In genomic region chrX:145552643-145553042, GRCh38 we compare ENCODE assay signal across 23 cellular contexts.
A peak's percentile ranks its signal among the peaks of the same experiment; 100 is the strongest.
DNase-seq lines count a peak whose midpoint lies in the region; ATAC-seq and TF ChIP-seq lines count a peak whose summit lies in the region.
"Had no signal": no experiment of that assay in that cellular context is flagged by ENCODE, and none has a peak within 500 bp of the region (broad histone marks: within the 10 kb centered on the region; RNA-seq: fewer than 3 reads in every experiment).

No MANE protein-coding gene starts in this region.

- CTCF ChIA-PET in PC-3 (lab: Charles Lee) = no interaction called here
- CTCF ChIA-PET in CD8-positive, alpha-beta T cell (lab: Charles Lee) = no interaction called here

- H3K79me2 ChIP-seq in PC-3 (ENCODE audit: low read length) = no peaks in the 10 kb centered on the region
- H3K79me2 ChIP-seq: hepatocyte had no signal

- no peak overlapping the region for H3K4me3 Mint-ChIP-seq in mesothelial cell of epicardium
- H3K4me3 Mint-ChIP-seq in CD8-positive, alpha-beta T cell = no peak overlapping the region
- H3K4me3 Mint-ChIP-seq: activated B cell treated with CpG ODN at 0.5 μM for 24 hours; natural killer cell; stimulated activated effector memory CD8-positive, alpha-beta T cell treated with anti-CD3 and anti-CD28 coated beads, Interleukin-12 subunit alpha, Interleukin-12 subunit beta, amount 100 ng/mL, for 72 hours had no signal

- intact Hi-C loops in PC-3 (cut with micrococcal nuclease) = no loop called here
- intact Hi-C loops in CD8-positive, alpha-beta T cell (cut with DNase I, micrococcal nuclease) = no loop called here

- ATAC-seq in PC-3 = no peak
- no peak for ATAC-seq in CD8-positive, alpha-beta T cell
- ATAC-seq: body of pancreas; gastrocnemius medialis; mucosa of descending colon; natural killer cell; stimulated activated effector memory CD8-positive, alpha-beta T cell treated with anti-CD3 and anti-CD28 coated beads, Interleukin-12 subunit alpha, Interleukin-12 subunit beta, amount 100 ng/mL, for 72 hours had no signal

- no TSS peak for BruUV-seq in PC-3 (replicated peaks; lab: Mats Ljungman, UMichigan)

- H4K20me1 ChIP-seq in PC-3 (ENCODE audit: low read length) = no peaks in the 10 kb centered on the region

- no peaks in the 10 kb centered on the region for H3K9me2 ChIP-seq in PC-3 (replicated peaks; ENCODE audit: low read length)

- no peaks in the 10 kb centered on the region for H3K4me1 Mint-ChIP-seq in mesothelial cell of epicardium
- no peaks in the 10 kb centered on the region for H3K4me1 Mint-ChIP-seq in CD8-positive, alpha-beta T cell (ENCODE audit: low read depth)
- H3K4me1 Mint-ChIP-seq: activated B cell treated with CpG ODN at 0.5 μM for 24 hours; natural killer cell; stimulated activated effector memory CD8-positive, alpha-beta T cell treated with anti-CD3 and anti-CD28 coated beads, Interleukin-12 subunit alpha, Interleukin-12 subunit beta, amount 100 ng/mL, for 72 hours had no signal

- H3K9ac ChIP-seq in PC-3 (ENCODE audit: low read length) = no peak overlapping the region

- H3K9me3 ChIP-seq in PC-3 (ENCODE audit: low read length) = no peaks in the 10 kb centered on the region; the same call in 1 of the 2 replicates
- H3K9me3 ChIP-seq in CD8-positive, alpha-beta T cell (ENCODE audit: low read length) = no peaks in the 10 kb centered on the region
- H3K9me3 ChIP-seq: body of pancreas, gastrocnemius medialis, mucosa of descending colon had no signal

- no peaks in the 10 kb centered on the region for H3K27me3 Mint-ChIP-seq in mesothelial cell of epicardium (ENCODE audit: low read depth)
- H3K27me3 Mint-ChIP-seq in CD8-positive, alpha-beta T cell (ENCODE audit: low read depth) = no peaks in the 10 kb centered on the region
- H3K27me3 Mint-ChIP-seq: activated B cell treated with CpG ODN at 0.5 μM for 24 hours had no signal

- no peak overlapping the region for H3K4me3 ChIP-seq in PC-3 (ENCODE audit: low read length)
- no peak overlapping the region for H3K4me3 ChIP-seq in CD8-positive, alpha-beta T cell (ENCODE audit: low read depth, low read length)
- H3K4me3 ChIP-seq: body of pancreas, dorsolateral prefrontal cortex, gastrocnemius medialis, hepatocyte, mucosa of descending colon had no signal

- no peaks in the 10 kb centered on the region for H3K36me3 ChIP-seq in PC-3 (ENCODE audit: low read depth, low read length)
- no peaks in the 10 kb centered on the region for H3K36me3 ChIP-seq in CD8-positive, alpha-beta T cell (ENCODE audit: insufficient read depth, low read length)
- H3K36me3 ChIP-seq: gastrocnemius medialis had no signal

- H3K9me3 Mint-ChIP-seq in mesothelial cell of epicardium = peaks cover 16% of the 10 kb centered on the region
- H3K9me3 Mint-ChIP-seq in CD8-positive, alpha-beta T cell = peaks cover 4% of the 10 kb centered on the region
- H3K9me3 Mint-ChIP-seq: activated B cell treated with CpG ODN at 0.5 μM for 24 hours had no signal

- no peaks in the 10 kb centered on the region for H3K36me3 Mint-ChIP-seq in mesothelial cell of epicardium
- no peaks in the 10 kb centered on the region for H3K36me3 Mint-ChIP-seq in CD8-positive, alpha-beta T cell
- H3K36me3 Mint-ChIP-seq: natural killer cell; stimulated activated effector memory CD8-positive, alpha-beta T cell treated with anti-CD3 and anti-CD28 coated beads, Interleukin-12 subunit alpha, Interleukin-12 subunit beta, amount 100 ng/mL, for 72 hours had no signal

- no peaks in the 10 kb centered on the region for H3K4me1 ChIP-seq in PC-3 (ENCODE audit: insufficient read depth, low read length)
- H3K4me1 ChIP-seq in CD8-positive, alpha-beta T cell (ENCODE audit: insufficient read depth, low read length) = no peaks in the 10 kb centered on the region
- H3K4me1 ChIP-seq: body of pancreas, gastrocnemius medialis had no signal

- no peak overlapping the region for H2AFZ ChIP-seq in PC-3 (ENCODE audit: low read length)
- H2AFZ ChIP-seq: hepatocyte had no signal

- in situ Hi-C loops in KBM-7 (cut with MboI; ENCODE audit: low pct_unique_long_range_greater_than_20kb, low sequenced_read_pairs) = no loop called here

- peak; percentile 11 for DNase-seq in COLO829 (ENCODE audit: low spot score)
- peak; percentile 1 for DNase-seq in KBM-7
- peak; percentile 16 for DNase-seq in PC-3
- no peak for DNase-seq in mesothelial cell of epicardium (ENCODE audit: low spot score in 2 of 2, unreplicated experiment in 2 of 2)
- DNase-seq in stimulated activated CD4-positive, alpha-beta T cell treated with anti-CD3 and anti-CD28 coated beads, Interleukin-2, amount 100 ng/mL, for 48 hours = no peak
- no peak for DNase-seq in CD8-positive, alpha-beta T cell
- DNase-seq in cerebellar cortex (ENCODE audit: low spot score) = no peak
- DNase-seq: activated B cell treated with CpG ODN at 0.5 μM for 24 hours; activated naive CD4-positive, alpha-beta T cell; body of pancreas; C1 segment of cervical spinal cord; dorsolateral prefrontal cortex; gastrocnemius medialis; MM.1S; mucosa of descending colon; natural killer cell; NCI-H1417; NCI-H2081 treated with DMSO at 0.1 percent for 48 hours; stimulated activated CD4-positive, alpha-beta T cell treated with anti-CD3 and anti-CD28 coated beads, Interleukin-15, amount 100 ng/mL, for 24 hours; trophoblast cell had no signal

- H3K4me2 ChIP-seq in PC-3 (ENCODE audit: low read length) = no peak overlapping the region
- H3K4me2 ChIP-seq: hepatocyte had no signal

- no peak overlapping the region for H3K27ac Mint-ChIP-seq in mesothelial cell of epicardium
- H3K27ac Mint-ChIP-seq in CD8-positive, alpha-beta T cell = no peak overlapping the region
- H3K27ac Mint-ChIP-seq: activated B cell treated with CpG ODN at 0.5 μM for 24 hours; natural killer cell; stimulated activated effector memory CD8-positive, alpha-beta T cell treated with anti-CD3 and anti-CD28 coated beads, Interleukin-12 subunit alpha, Interleukin-12 subunit beta, amount 100 ng/mL, for 72 hours had no signal

- no peaks in the 10 kb centered on the region for H3F3A ChIP-seq in PC-3 (ENCODE audit: low read length, unreplicated experiment)

- POLR2A ChIA-PET in PC-3 (lab: Charles Lee; ENCODE audit: unreplicated experiment) = no interaction called here
- POLR2A ChIA-PET in CD8-positive, alpha-beta T cell (lab: Charles Lee) = no interaction called here

- no peak overlapping the region for H3K27ac ChIP-seq in PC-3 (ENCODE audit: low read length)
- H3K27ac ChIP-seq in CD8-positive, alpha-beta T cell (ENCODE audit: low read depth, low read length) = no peak overlapping the region
- H3K27ac ChIP-seq: body of pancreas, dorsolateral prefrontal cortex, gastrocnemius medialis, hepatocyte, RWPE1 had no signal

- TF ChIP-seq CTCF in PC-3 (conservative IDR thresholded peaks at IDR 0.05; ENCODE audit: low read depth, low read length) (peak; percentile 37; the same call in 1 of the 2 replicates), mesothelial cell of epicardium (IDR thresholded peaks at IDR 0.05; ENCODE audit: unreplicated experiment) (peak; percentile 43)
- no peak for TF ChIP-seq CTCF in CD8-positive, alpha-beta T cell (IDR thresholded peaks at IDR 0.05)

- H3K27me3 ChIP-seq in PC-3 (ENCODE audit: low read length) = no peaks in the 10 kb centered on the region
- H3K27me3 ChIP-seq in CD8-positive, alpha-beta T cell (ENCODE audit: insufficient read depth, low read length) = no peaks in the 10 kb centered on the region
- H3K27me3 ChIP-seq: body of pancreas, gastrocnemius medialis, hepatocyte had no signal

Comparison
In these comparisons a context has a peak if more than half of its experiments do, and no peak if none do; other contexts are left out.
1. DNase-seq: peak in COLO829 (single experiment), KBM-7 (single experiment) and PC-3 (single experiment); none in mesothelial cell of epicardium (0 of 2), stimulated activated CD4-positive, alpha-beta T cell treated with anti-CD3 and anti-CD28 coated beads, Interleukin-2, amount 100 ng/mL, for 48 hours (0 of 2), CD8-positive, alpha-beta T cell (0 of 7) and cerebellar cortex (single experiment).